In genomic region chr6:3798211-3798909, GRCh38 we compare ENCODE assay signal across 10 cellular contexts. TPM values are rescaled to one million over a fixed set of nuclear protein-coding genes. Genes with fewer than 3 reads are reported as not detected.
DNase-seq lines count a peak whose midpoint lies in the region; ATAC-seq and TF ChIP-seq lines count a peak whose summit lies in the region.
"Had no signal": no experiment of that assay in that cellular context is flagged by ENCODE, and none has a peak within 500 bp of the region (broad histone marks: within the 10 kb centered on the region; RNA-seq: fewer than 3 reads in every experiment).

No MANE protein-coding gene starts in this region.

- no peak overlapping the region for H3K4me3 ChIP-seq in PC-9
- no peak overlapping the region for H3K4me3 ChIP-seq in right cardiac atrium (ENCODE audit: low read length)
- H3K4me3 ChIP-seq in thoracic aorta = no peak overlapping the region
- H3K4me3 ChIP-seq in HAP-1 = no peak overlapping the region

- TSS peak; percentile 90 for BruUV-seq in PC-9 (replicated peaks; lab: Mats Ljungman, UMichigan)

- H3K9me3 ChIP-seq in PC-9 (ENCODE audit: insufficient read depth, low read depth) (no peaks in the 10 kb centered on the region), right cardiac atrium (ENCODE audit: control insufficient read depth, low read length) (no peaks in the 10 kb centered on the region), thoracic aorta (no peaks in the 10 kb centered on the region), HAP-1 (no peaks in the 10 kb centered on the region)

- H2AFZ ChIP-seq in PC-9 = no peak overlapping the region

- H3K9me2 ChIP-seq in PC-9 (ENCODE audit: insufficient read depth) = no peaks in the 10 kb centered on the region

- H3K27me3 ChIP-seq in PC-9 (ENCODE audit: insufficient read depth, low read depth) = no peaks in the 10 kb centered on the region
- H3K27me3 ChIP-seq in right cardiac atrium (ENCODE audit: control insufficient read depth, insufficient read depth) = no peaks in the 10 kb centered on the region
- H3K27me3 ChIP-seq in thoracic aorta (replicated peaks; ENCODE audit: insufficient read depth) = no peaks in the 10 kb centered on the region
- H3K27me3 ChIP-seq in HAP-1 (ENCODE audit: low read depth) = no peaks in the 10 kb centered on the region

- CTCF ChIA-PET in PC-9 (lab: Charles Lee) = no interaction called here

- peaks cover 18% of the 10 kb centered on the region; the same call in 1 of the 2 replicates for H3F3A ChIP-seq in PC-9 (ENCODE audit: insufficient read depth, low read depth)

- TF ChIP-seq CTCF in PC-9 (conservative IDR thresholded peaks at IDR 0.05) (no peak), thoracic aorta (IDR thresholded peaks at IDR 0.05) (no peak)

- peak; percentile 36 to 56 for ATAC-seq in right cardiac atrium
- no peak for ATAC-seq in thoracic aorta (ENCODE audit: insufficient number of reproducible peaks, low FRiP score, low read depth)
- ATAC-seq in HG03135 (IDR thresholded peaks at IDR 0.05; ENCODE audit: unreplicated experiment) = no peak
- no peak for ATAC-seq in GM19351 (IDR thresholded peaks at IDR 0.05; ENCODE audit: unreplicated experiment)

- POLR2A ChIA-PET in PC-9 (lab: Charles Lee; ENCODE audit: unreplicated experiment) = interaction anchor here (0.7 kb wide), 1 partner anchor 63 kb away, joined by 3 read pairs; no protein-coding TSS in a partner anchor

- no peaks in the 10 kb centered on the region for H3K79me2 ChIP-seq in PC-9 (ENCODE audit: low read depth)

- intact Hi-C loops in PC-9 (cut with micrococcal nuclease; ENCODE audit: unreplicated experiment) (no loop called here), right cardiac atrium (cut with DNase I) (no loop called here)

- H3K36me3 ChIP-seq in PC-9 (ENCODE audit: low read depth) = no peaks in the 10 kb centered on the region
- H3K36me3 ChIP-seq in thoracic aorta = no peaks in the 10 kb centered on the region
- H3K36me3 ChIP-seq in HAP-1 (replicated peaks) = no peaks in the 10 kb centered on the region

- WGBS in right cardiac atrium = 56% methylated on average over 8 of the region's 8 CpGs

- H3K4me2 ChIP-seq in PC-9 = peak overlapping the region; percentile 66

- H3K4me1 ChIP-seq in PC-9 (replicated peaks; ENCODE audit: insufficient read depth) (peaks cover 25% of the 10 kb centered on the region), right cardiac atrium (ENCODE audit: control insufficient read depth, insufficient read depth, low read length) (peaks cover 18% of the 10 kb centered on the region), thoracic aorta (ENCODE audit: control insufficient read depth in 1 of 2, low read depth in 2 of 2) (peaks cover 13 to 41% of the 10 kb centered on the region in 2 donors), HAP-1 (no peaks in the 10 kb centered on the region)

- H3K27ac ChIP-seq in PC-9 (peak overlapping the region; percentile 73), right cardiac atrium (ENCODE audit: low read length) (peak overlapping the region; percentile 56), thoracic aorta (peak overlapping the region; percentile 7 to 15)

- H4K20me1 ChIP-seq in PC-9 (ENCODE audit: insufficient read depth) = no peaks in the 10 kb centered on the region

- peak; percentile 44 to 97 (median 76) for DNase-seq in NCI-H1417 (lab: John Stamatoyannopoulos, UW)
- DNase-seq in NCI-H1417 treated with DMSO at 0.1 percent for 48 hours (lab: John Stamatoyannopoulos, UW) = no peak
- DNase-seq in PC-9 = no peak
- DNase-seq in right cardiac atrium = no peak
- no peak for DNase-seq in thoracic aorta (ENCODE audit: low spot score)
- no peak for DNase-seq in HAP-1 (ENCODE audit: low spot score in 2 of 2)
- DNase-seq: NCI-H1694; stimulated activated CD8-positive, alpha-beta memory T cell treated with anti-CD3 and anti-CD28 coated beads, Interleukin-4, amount 100 ng/mL, for 48 hours had no signal

- in situ Hi-C loops in HAP-1 (cut with MboI; ENCODE audit: low sequenced_read_pairs) = no loop called here

RNA-seq across cellular contexts. Expression of gene PXDC1, which starts 46.8 kb away (rescaled TPM):
- total RNA-seq in PC-9 (2021) = 29.3 and 30.8 TPM in 2 replicates
- total RNA-seq in right cardiac atrium = 10 to 100 TPM; 18.9 to 43.9 (median 24.1) TPM
- polyA plus RNA-seq in right cardiac atrium = 23.7 TPM
- 100 to 1,000 TPM; 406 to 488 TPM for total RNA-seq in thoracic aorta

RNA-seq across cellular contexts. Expression of gene FAM50B, which starts 50.8 kb away (rescaled TPM):
- 14.3 and 16.3 TPM in 2 replicates for total RNA-seq in PC-9 (2021)
- total RNA-seq in right cardiac atrium = 10 to 100 TPM; 14.0 to 25.3 (median 23.9) TPM
- 18.4 TPM for polyA plus RNA-seq in right cardiac atrium
- 10 to 100 TPM; 12.4 to 17.3 TPM for total RNA-seq in thoracic aorta

Comparison
In these comparisons a context has a peak if more than half of its experiments do, and no peak if none do; other contexts are left out.
1. DNase-seq: peak in NCI-H1417 (3 of 3); none in NCI-H1417 treated with DMSO at 0.1 percent for 48 hours (single experiment), PC-9 (0 of 2), right cardiac atrium (0 of 3), thoracic aorta (single experiment) and HAP-1 (0 of 2).
2. H3K27ac ChIP-seq: peak in every context shown above with its lines; median percentile 73 in PC-9; 56 in right cardiac atrium; 11 in thoracic aorta.
3. ATAC-seq: peak in right cardiac atrium (2 of 2); none in thoracic aorta (single experiment), HG03135 (single experiment) and GM19351 (single experiment).
4. RNA of gene PXDC1, which starts 46.8 kb away (total RNA-seq): 406 to 488 TPM in thoracic aorta; 29.3 to 30.8 TPM in PC-9 and 18.9 to 43.9 TPM in right cardiac atrium; every median in the first group is over 4 times any median in the second.